Comparison of ENCODE assay signal across 27 cellular contexts in the genomic region with DNA sequence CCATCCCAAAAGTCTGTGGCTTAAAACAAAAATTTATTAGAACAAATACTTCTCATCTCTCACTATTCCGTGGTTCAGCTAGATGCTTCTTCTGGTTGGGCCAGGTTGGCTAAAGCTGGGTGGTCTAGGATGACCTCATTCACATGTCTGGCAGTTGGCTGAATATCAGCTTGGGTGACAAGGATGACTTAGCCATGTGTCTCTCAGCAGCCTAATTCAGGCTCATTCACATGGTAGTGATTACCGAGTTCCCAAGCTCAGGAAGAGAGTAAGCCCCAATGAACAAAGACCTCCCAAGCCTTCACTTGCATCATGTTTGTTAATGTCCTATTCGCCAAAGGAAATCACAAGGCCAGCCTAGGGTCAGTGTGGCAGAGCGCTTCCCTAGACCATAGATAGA.
"Had no signal": no experiment of that assay in that cellular context is flagged by ENCODE, and none has a peak within 500 bp of the region (broad histone marks: within the 10 kb centered on the region; RNA-seq: fewer than 3 reads in every experiment).

No MANE protein-coding gene starts in this region.

- H3K27me3 Mint-ChIP-seq: effector memory CD8-positive, alpha-beta T cell; memory B cell; stimulated activated memory B cell treated with anti-CD40 and anti-IgM and Interleukin-4, amounts not matched to agents 10 μg/mL and 1 μg/mL and 100 μg/mL, for 72 hours; type B pancreatic cell had no signal

- H3K27ac ChIP-seq: colonic mucosa, esophagus squamous epithelium, gastrocnemius medialis, prostate gland, right atrium auricular region, skin epidermis, spleen, testis, tibial artery had no signal

- H3K27ac Mint-ChIP-seq: effector memory CD8-positive, alpha-beta T cell; memory B cell; mesothelial cell of epicardium; naive thymus-derived CD4-positive, alpha-beta T cell; nephron; stimulated activated memory B cell treated with anti-CD40 and anti-IgM and Interleukin-4, amounts not matched to agents 10 μg/mL and 1 μg/mL and 100 μg/mL, for 72 hours; type B pancreatic cell had no signal

- H3K36me3 ChIP-seq: colonic mucosa, esophagus squamous epithelium, gastrocnemius medialis, prostate gland, right atrium auricular region, spleen, tibial artery had no signal

- H3K36me3 Mint-ChIP-seq: mesothelial cell of epicardium; naive thymus-derived CD4-positive, alpha-beta T cell; stimulated activated memory B cell treated with anti-CD40 and anti-IgM and Interleukin-4, amounts not matched to agents 10 μg/mL and 1 μg/mL and 100 μg/mL, for 72 hours; type B pancreatic cell had no signal

- DNase-seq: colonic mucosa; dermis blood vessel endothelial cell; effector memory CD8-positive, alpha-beta T cell; erythroblast; esophagus squamous epithelium; foreskin fibroblast; gastrocnemius medialis; head of caudate nucleus; kidney; mucosa of descending colon; naive thymus-derived CD4-positive, alpha-beta T cell; nucleus accumbens; spleen; stimulated activated CD4-positive, alpha-beta T cell treated with anti-CD3 and anti-CD28 coated beads, Interleukin-4, amount 100 ng/mL, for 4 hours; stimulated activated naive CD8-positive, alpha-beta T cell treated with anti-CD3 and anti-CD28 coated beads, Interleukin-15, Interleukin-2, amounts not matched to agents 100 U/mL and 50 U/mL, for 24 hours; substantia nigra; testis; tibial artery had no signal

- H3K4me3 Mint-ChIP-seq: effector memory CD8-positive, alpha-beta T cell; memory B cell; mesothelial cell of epicardium; naive thymus-derived CD4-positive, alpha-beta T cell; nephron; stimulated activated memory B cell treated with anti-CD40 and anti-IgM and Interleukin-4, amounts not matched to agents 10 μg/mL and 1 μg/mL and 100 μg/mL, for 72 hours; type B pancreatic cell had no signal

- H3K4me1 Mint-ChIP-seq: memory B cell; naive thymus-derived CD4-positive, alpha-beta T cell; nephron; stimulated activated memory B cell treated with anti-CD40 and anti-IgM and Interleukin-4, amounts not matched to agents 10 μg/mL and 1 μg/mL and 100 μg/mL, for 72 hours had no signal

- H3K9me3 Mint-ChIP-seq: effector memory CD8-positive, alpha-beta T cell; memory B cell; stimulated activated memory B cell treated with anti-CD40 and anti-IgM and Interleukin-4, amounts not matched to agents 10 μg/mL and 1 μg/mL and 100 μg/mL, for 72 hours had no signal

- H3K4me1 ChIP-seq: colonic mucosa, esophagus squamous epithelium, gastrocnemius medialis, prostate gland, right atrium auricular region, spleen, testis, tibial artery had no signal

- H3K27me3 ChIP-seq: colonic mucosa, esophagus squamous epithelium, gastrocnemius medialis, right atrium auricular region, spleen, testis, tibial artery had no signal

- H3K4me3 ChIP-seq: colonic mucosa, esophagus squamous epithelium, gastrocnemius medialis, lung, mucosa of descending colon, prostate gland, right atrium auricular region, skin epidermis, spleen, testis, tibial artery had no signal

- H3K9me3 ChIP-seq: colonic mucosa, esophagus squamous epithelium, gastrocnemius medialis, mucosa of descending colon, prostate gland, testis had no signal
